8 cellular contexts compared by ENCODE assay signal in genomic region chr12:54360717-54361456, GRCh38. TPM values are rescaled to one million over a fixed set of nuclear protein-coding genes. Genes with fewer than 3 reads are reported as not detected.
DNase-seq lines count a peak whose midpoint lies in the region; ATAC-seq and TF ChIP-seq lines count a peak whose summit lies in the region.

No MANE protein-coding gene starts in this region.

- H3K4me2 ChIP-seq in GM23338: peak overlapping the region; percentile 82; the same call in 1 of the 2 replicates

- POLR2A ChIA-PET in AG04449 (lab: Yijun Ruan, JAX): interaction anchor here (1.1 kb wide), 1 partner anchor 25 kb away, joined by 3 read pairs; no protein-coding TSS in a partner anchor
- POLR2A ChIA-PET in activated CD4-positive, alpha-beta memory T cell treated with anti-CD3 and anti-CD28 coated beads for 36 hours (lab: Charles Lee): no interaction called here

- H3K27me3 ChIP-seq in GM23338 (ENCODE audit: insufficient read depth) (peaks cover 6% of the 10 kb centered on the region; the same call in 1 of the 2 replicates), muscle layer of duodenum (ENCODE audit: low read depth, low read length) (no peaks in the 10 kb centered on the region), thyroid gland (no peaks in the 10 kb centered on the region)

- TF ChIP-seq POLR2A in thyroid gland (IDR thresholded peaks at IDR 0.05): no peak

- 61 to 62% methylated on average over 16 of the region's 16 CpGs for WGBS in thyroid gland, 2 donors

- no peaks in the 10 kb centered on the region for H4K20me1 ChIP-seq in GM23338 (replicated peaks; ENCODE audit: insufficient read depth)

- DNase-seq in AG04449 (ENCODE audit: low read depth, low spot score) (no peak), GM23338 (ENCODE audit: low spot score) (peak; percentile 97), NCI-H226 (peak; percentile 60), endothelial cell (ENCODE audit: low spot score) (peak; percentile 83), thyroid gland (peak; percentile 88 to 89)
- peak; percentile 80 for DNase-seq in activated CD4-positive, alpha-beta memory T cell treated with anti-CD3 and anti-CD28 coated beads for 36 hours

- no peaks in the 10 kb centered on the region for H3K79me2 ChIP-seq in GM23338 (replicated peaks; ENCODE audit: insufficient read depth)

- H3K9me3 ChIP-seq in muscle layer of duodenum (ENCODE audit: control insufficient read depth in 1 of 2, low read length in 2 of 2) (no peaks in the 10 kb centered on the region), thyroid gland (no peaks in the 10 kb centered on the region)

- H3K9me3 Mint-ChIP-seq in GM23338: no peaks in the 10 kb centered on the region
- H3K9me3 Mint-ChIP-seq in activated CD4-positive, alpha-beta memory T cell treated with anti-CD3 and anti-CD28 coated beads for 36 hours: no peaks in the 10 kb centered on the region
- no peaks in the 10 kb centered on the region for H3K9me3 Mint-ChIP-seq in endothelial cell (ENCODE audit: unreplicated experiment)

- H3K4me3 Mint-ChIP-seq in GM23338 (peak overlapping the region; percentile 39), endothelial cell (ENCODE audit: unreplicated experiment) (no peak overlapping the region)
- peak overlapping the region; percentile 28 for H3K4me3 Mint-ChIP-seq in activated CD4-positive, alpha-beta memory T cell treated with anti-CD3 and anti-CD28 coated beads for 36 hours

- TF ChIP-seq CTCF in AG04449 (IDR thresholded peaks at IDR 0.05; ENCODE audit: insufficient read depth, low read length, missing control alignments) (peak; percentile 84), GM23338 (conservative IDR thresholded peaks at IDR 0.05; ENCODE audit: low read depth in 2 of 2) (peak; percentile 100), endothelial cell (IDR thresholded peaks at IDR 0.05; ENCODE audit: unreplicated experiment) (peak; percentile 60), thyroid gland (IDR thresholded peaks at IDR 0.05) (peak; percentile 70 to 99 (median 88))

- H3K27me3 Mint-ChIP-seq in GM23338 (ENCODE audit: insufficient read depth, low read depth, poor library complexity) (peaks cover 17% of the 10 kb centered on the region), endothelial cell (ENCODE audit: unreplicated experiment) (peaks cover 5% of the 10 kb centered on the region)
- no peaks in the 10 kb centered on the region for H3K27me3 Mint-ChIP-seq in activated CD4-positive, alpha-beta memory T cell treated with anti-CD3 and anti-CD28 coated beads for 36 hours

- H3K4me1 Mint-ChIP-seq in GM23338 (peaks cover 6% of the 10 kb centered on the region), endothelial cell (ENCODE audit: unreplicated experiment) (peaks cover 34% of the 10 kb centered on the region)
- H3K4me1 Mint-ChIP-seq in activated CD4-positive, alpha-beta memory T cell treated with anti-CD3 and anti-CD28 coated beads for 36 hours (ENCODE audit: low read depth): peaks cover 26% of the 10 kb centered on the region

- H3K9me2 ChIP-seq in GM23338 (ENCODE audit: insufficient read depth): no peaks in the 10 kb centered on the region

- intact Hi-C loops in activated CD4-positive, alpha-beta memory T cell treated with anti-CD3 and anti-CD28 coated beads for 36 hours (cut with micrococcal nuclease): loop anchor here (10.0 kb wide), 1 partner anchor 356 kb away; the partner anchor contains the start of genes HOXC8 and HOXC9
- intact Hi-C loops in thyroid gland (cut with DNase I): loop anchor here (5.0 to 10.0 kb wide), 3 partner anchors 69 to 144 kb away; no protein-coding TSS in a partner anchor

- H3K4me3 ChIP-seq in AG04449 (ENCODE audit: low read depth, low read length) (no peak overlapping the region), GM23338 (no peak overlapping the region), muscle layer of duodenum (ENCODE audit: low read depth in 1 of 2, low read length in 2 of 2) (no peak overlapping the region), thyroid gland (replicated peaks in 1 of 3) (no peak overlapping the region)

- H2AFZ ChIP-seq in GM23338: no peak overlapping the region

- H3K36me3 Mint-ChIP-seq in GM23338 (ENCODE audit: low read depth) (no peaks in the 10 kb centered on the region), endothelial cell (ENCODE audit: low read depth, unreplicated experiment) (no peaks in the 10 kb centered on the region)
- H3K36me3 Mint-ChIP-seq in activated CD4-positive, alpha-beta memory T cell treated with anti-CD3 and anti-CD28 coated beads for 36 hours: no peaks in the 10 kb centered on the region

- H3K27ac ChIP-seq in GM23338 (ENCODE audit: low read depth) (no peak overlapping the region), muscle layer of duodenum (ENCODE audit: low read length) (peak overlapping the region; percentile 83), thyroid gland (peak overlapping the region in 2 of 3 donors; percentile 89 to 95)

- H3K4me1 ChIP-seq in GM23338 (ENCODE audit: insufficient read depth) (peaks cover 33% of the 10 kb centered on the region), muscle layer of duodenum (ENCODE audit: control insufficient read depth in 1 of 2, insufficient read depth in 2 of 2, low read length in 2 of 2) (peaks cover 16% of the 10 kb centered on the region in 2 donors), thyroid gland (peaks cover 19 to 37% of the 10 kb centered on the region in 2 donors)

- H3K27ac Mint-ChIP-seq in GM23338 (no peak overlapping the region), endothelial cell (ENCODE audit: unreplicated experiment) (peak overlapping the region; percentile 82)
- H3K27ac Mint-ChIP-seq in activated CD4-positive, alpha-beta memory T cell treated with anti-CD3 and anti-CD28 coated beads for 36 hours: peak overlapping the region; percentile 46

- ATAC-seq in GM23338 (peak; percentile 54), GM19324 (IDR thresholded peaks at IDR 0.05; ENCODE audit: low FRiP score, unreplicated experiment) (no peak)

- H3F3A ChIP-seq in GM23338 (replicated peaks; ENCODE audit: low read depth): peaks cover 6% of the 10 kb centered on the region

- CTCF ChIA-PET in AG04449 (lab: Yijun Ruan, JAX): interaction anchor here (0.7 to 9.2 kb wide), 31 partner anchors 7 to 373 kb away, joined by 3 to 131 read pairs (median 7); partner anchors contain the start of genes COPZ1 and NFE2
- CTCF ChIA-PET in activated CD4-positive, alpha-beta memory T cell treated with anti-CD3 and anti-CD28 coated beads for 36 hours (lab: Charles Lee): interaction anchor here (0.6 to 8.3 kb wide), 16 partner anchors 8 to 146 kb away, joined by 3 to 76 read pairs (median 4); partner anchors contain the start of gene COPZ1

- H3K36me3 ChIP-seq in GM23338 (ENCODE audit: insufficient read depth): no peaks in the 10 kb centered on the region
- no peaks in the 10 kb centered on the region for H3K36me3 ChIP-seq in muscle layer of duodenum (ENCODE audit: control insufficient read depth in 1 of 2, insufficient read depth in 2 of 2, low read length in 2 of 2)
- H3K36me3 ChIP-seq in thyroid gland: no peaks in the 10 kb centered on the region

TF ChIP-seq in GM23338, 12 proteins besides CTCF, POLR2A, EP300 and RAD21 (continues in another document):
- no peak for TF ChIP-seq EZH2 (IDR thresholded peaks at IDR 0.05; ENCODE audit: low read depth, unreplicated experiment)

RNA-seq across cellular contexts. Expression of gene GPR84, which starts 3.4 kb away (rescaled TPM):
- total RNA-seq in GM23338 (2014; rRNA removed; shearing (Covaris generic)): not detected in 2 replicates
- polyA plus RNA-seq in GM23338 (2016; fragmentation: Nextera tagmentation; extraction: Ambion mirVana): not detected in 2 replicates
- 1 to 10 TPM; 2.4 to 2.6 TPM for total RNA-seq in activated CD4-positive, alpha-beta memory T cell treated with anti-CD3 and anti-CD28 coated beads for 36 hours
- 0.41 TPM for total RNA-seq in endothelial cell (ENCODE audit: unreplicated experiment)
- under 1 TPM in 2 of 4 donors, not detected in 2; 0.39 to 0.40 TPM for total RNA-seq in thyroid gland

RNA-seq across cellular contexts. Expression of gene ZNF385A, which starts 23.6 kb away (rescaled TPM):
- 10.9 and 22.3 TPM in 2 replicates for total RNA-seq in GM23338 (2014; rRNA removed; shearing (Covaris generic))
- 19.6 and 21.7 TPM in 2 replicates for polyA plus RNA-seq in GM23338 (2016; fragmentation: Nextera tagmentation; extraction: Ambion mirVana)
- 1 to 10 TPM; 1.3 TPM for total RNA-seq in activated CD4-positive, alpha-beta memory T cell treated with anti-CD3 and anti-CD28 coated beads for 36 hours
- 15.6 TPM for total RNA-seq in endothelial cell (ENCODE audit: unreplicated experiment)
- 10 to 100 TPM; 24.2 to 38.9 (median 29.3) TPM for total RNA-seq in thyroid gland

RNA-seq across cellular contexts. Expression of gene COPZ1, which starts 36.0 kb away (rescaled TPM):
- 72.5 and 91.2 TPM in 2 replicates for total RNA-seq in GM23338 (2014; rRNA removed; shearing (Covaris generic))
- polyA plus RNA-seq in GM23338 (2016; fragmentation: Nextera tagmentation; extraction: Ambion mirVana): 72.7 and 79.9 TPM in 2 replicates
- 100 to 1,000 TPM in 1 of 2 experiments, 10 to 100 TPM in 1; 99.0 to 110 TPM for total RNA-seq in activated CD4-positive, alpha-beta memory T cell treated with anti-CD3 and anti-CD28 coated beads for 36 hours
- 130 TPM for total RNA-seq in endothelial cell (ENCODE audit: unreplicated experiment)
- 100 to 1,000 TPM; 181 to 284 (median 236) TPM for total RNA-seq in thyroid gland

RNA-seq across cellular contexts. Expression of gene ITGA5, which starts 58.2 kb away (rescaled TPM):
- total RNA-seq in GM23338 (2014; rRNA removed; shearing (Covaris generic)): 23.7 and 24.2 TPM in 2 replicates
- 5.9 and 7.3 TPM in 2 replicates for polyA plus RNA-seq in GM23338 (2016; fragmentation: Nextera tagmentation; extraction: Ambion mirVana)
- total RNA-seq in activated CD4-positive, alpha-beta memory T cell treated with anti-CD3 and anti-CD28 coated beads for 36 hours: 10 to 100 TPM; 33.8 to 34.9 TPM
- total RNA-seq in endothelial cell (ENCODE audit: unreplicated experiment) (688 TPM), thyroid gland (10 to 100 TPM; 40.3 to 64.5 (median 51.6) TPM)
